Comparison of ENCODE assay signal across 8 cellular contexts in the genomic region with DNA sequence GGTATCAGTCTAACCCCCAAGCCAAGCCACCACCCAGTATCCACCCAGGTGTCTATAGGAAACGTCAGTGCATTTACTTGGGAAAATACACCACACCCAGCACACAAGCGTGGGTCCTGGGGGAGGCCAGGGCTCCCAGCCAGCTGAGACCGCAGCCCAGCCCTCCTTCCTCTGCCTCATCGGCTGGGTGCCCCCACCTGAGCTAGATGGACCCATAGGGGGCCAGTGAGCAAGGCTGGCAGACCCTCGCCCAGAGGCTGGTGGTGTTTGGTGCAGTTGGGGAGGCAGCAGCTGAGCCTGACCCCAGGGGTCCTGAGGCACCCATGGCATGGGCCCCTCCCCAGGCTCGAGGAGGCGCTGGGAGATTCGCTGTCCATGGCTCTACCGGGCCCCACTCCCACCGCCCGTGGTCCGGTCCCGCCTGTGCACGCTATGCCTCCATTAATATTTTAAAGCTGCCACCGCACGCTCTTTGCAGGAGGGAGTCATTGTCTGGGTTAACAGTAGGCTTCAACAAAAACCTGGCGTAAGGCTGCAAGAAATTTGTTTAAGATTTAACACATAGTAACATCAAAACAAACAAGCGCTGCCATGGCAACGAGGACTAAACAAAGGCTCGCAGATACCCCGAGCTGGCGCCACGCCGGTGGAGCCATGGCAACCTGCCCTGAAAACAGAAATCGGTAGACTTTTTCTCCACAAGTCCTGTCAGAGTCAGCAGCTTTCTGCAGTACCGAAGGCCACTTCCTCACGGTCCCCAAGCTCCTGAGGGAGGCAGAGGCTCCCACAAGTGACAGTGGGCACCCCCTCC. TPM values are rescaled to one million over a fixed set of nuclear protein-coding genes. Genes with fewer than 3 reads are reported as not detected.
DNase-seq lines count a peak whose midpoint lies in the region; ATAC-seq lines count a peak whose summit lies in the region.

No MANE protein-coding gene starts in this region.

- H3K4me1 Mint-ChIP-seq in activated CD8-positive, alpha-beta T cell treated with anti-CD3 and anti-CD28 coated beads, Interleukin-2, amount 10 ng/mL, durations not matched to agents 7 days and 5 days (ENCODE audit: low read depth): peaks cover 5% of the 10 kb centered on the region

- no peaks in the 10 kb centered on the region for H3K36me3 ChIP-seq in endocrine pancreas (ENCODE audit: control insufficient read depth, insufficient read depth, low read length)

- H3K27ac Mint-ChIP-seq in activated CD8-positive, alpha-beta T cell treated with anti-CD3 and anti-CD28 coated beads, Interleukin-2, amount 10 ng/mL, durations not matched to agents 7 days and 5 days: no peak overlapping the region

- no peaks in the 10 kb centered on the region for H3K4me1 ChIP-seq in endocrine pancreas (ENCODE audit: control insufficient read depth, insufficient read depth, low read length)

- H3K9me3 Mint-ChIP-seq in activated CD8-positive, alpha-beta T cell treated with anti-CD3 and anti-CD28 coated beads, Interleukin-2, amount 10 ng/mL, durations not matched to agents 7 days and 5 days (ENCODE audit: insufficient read depth): no peaks in the 10 kb centered on the region

- no peaks in the 10 kb centered on the region for H3K9me3 ChIP-seq in endocrine pancreas (ENCODE audit: control insufficient read depth, low read length)

- peak; percentile 66 for ATAC-seq in activated CD8-positive, alpha-beta T cell treated with anti-CD3 and anti-CD28 coated beads, Interleukin-2, amount 10 ng/mL, durations not matched to agents 7 days and 5 days
- no peak for ATAC-seq in GM21576 (IDR thresholded peaks at IDR 0.05; ENCODE audit: unreplicated experiment)

- peaks cover 1% of the 10 kb centered on the region for H3K36me3 Mint-ChIP-seq in activated CD8-positive, alpha-beta T cell treated with anti-CD3 and anti-CD28 coated beads, Interleukin-2, amount 10 ng/mL, durations not matched to agents 7 days and 5 days (ENCODE audit: low read depth)

- CTCF ChIA-PET in activated CD8-positive, alpha-beta T cell treated with anti-CD3 and anti-CD28 coated beads, Interleukin-2, amount 10 ng/mL, durations not matched to agents 7 days and 5 days (lab: Charles Lee): interaction anchor here (1.0 to 1.8 kb wide), 3 partner anchors 19 to 231 kb away, joined by 3 to 6 read pairs (median 4); a partner anchor contains a TSS

- H3K27me3 ChIP-seq in endocrine pancreas (ENCODE audit: control insufficient read depth, insufficient read depth, low read length): no peaks in the 10 kb centered on the region

- H3K9ac ChIP-seq in endocrine pancreas (ENCODE audit: control insufficient read depth, insufficient read depth, low read length): peak overlapping the region; percentile 56

- peak; percentile 25 to 31 for DNase-seq in NCI-H187 (lab: John Stamatoyannopoulos, UW)
- DNase-seq in NCI-H187 treated with DMSO at 0.1 percent for 48 hours (lab: John Stamatoyannopoulos, UW): no peak
- DNase-seq in NCI-H446 (lab: John Stamatoyannopoulos, UW): peak; percentile 66 to 90
- peak; percentile 72 for DNase-seq in activated CD8-positive, alpha-beta T cell treated with anti-CD3 and anti-CD28 coated beads, Interleukin-2, amount 10 ng/mL, durations not matched to agents 7 days and 5 days
- peak; percentile 65 for DNase-seq in medulla oblongata (ENCODE audit: extremely low spot score)
- peak; percentile 33 to 58 for DNase-seq in stimulated activated CD8-positive, alpha-beta memory T cell treated with anti-CD3 and anti-CD28 coated beads, Interleukin-4, amount 100 ng/mL, for 1 hour (ENCODE audit: low read depth in 2 of 2, low spot score in 1 of 2)

- no peak overlapping the region for H3K4me3 Mint-ChIP-seq in activated CD8-positive, alpha-beta T cell treated with anti-CD3 and anti-CD28 coated beads, Interleukin-2, amount 10 ng/mL, durations not matched to agents 7 days and 5 days

- no peaks in the 10 kb centered on the region for H3K27me3 Mint-ChIP-seq in activated CD8-positive, alpha-beta T cell treated with anti-CD3 and anti-CD28 coated beads, Interleukin-2, amount 10 ng/mL, durations not matched to agents 7 days and 5 days (ENCODE audit: low read depth)

- POLR2A ChIA-PET in activated CD8-positive, alpha-beta T cell treated with anti-CD3 and anti-CD28 coated beads, Interleukin-2, amount 10 ng/mL, durations not matched to agents 7 days and 5 days (lab: Charles Lee): no interaction called here

- H3K4me3 ChIP-seq in endocrine pancreas (ENCODE audit: control insufficient read depth, insufficient read depth, low read length): no peak overlapping the region

RNA-seq across cellular contexts. Expression of a gene that starts 20.6 kb away (rescaled TPM):
- total RNA-seq in activated CD8-positive, alpha-beta T cell treated with anti-CD3 and anti-CD28 coated beads, Interleukin-2, amount 10 ng/mL, durations not matched to agents 7 days and 5 days: under 1 TPM in 1 of 2 experiments, not detected in 1; 0.08 TPM
